In genomic region chr5:88885043-88885442, GRCh38 we compare ENCODE assay signal across 13 cellular contexts. TPM values are rescaled to one million over a fixed set of nuclear protein-coding genes. Genes with fewer than 3 reads are reported as not detected.
DNase-seq lines count a peak whose midpoint lies in the region; ATAC-seq and TF ChIP-seq lines count a peak whose summit lies in the region.
"Had no signal": no experiment of that assay in that cellular context is flagged by ENCODE, and none has a peak within 500 bp of the region (broad histone marks: within the 10 kb centered on the region; RNA-seq: fewer than 3 reads in every experiment).

No MANE protein-coding gene starts in this region.

- peaks cover 32% of the 10 kb centered on the region for H3K4me1 Mint-ChIP-seq in nephron
- peaks cover 24% of the 10 kb centered on the region for H3K4me1 Mint-ChIP-seq in activated naive CD4-positive, alpha-beta T cell treated with anti-CD3 and anti-CD28 coated beads for 36 hours (ENCODE audit: low read depth)

- no peak for ATAC-seq in heart left ventricle
- ATAC-seq in left cardiac atrium = no peak
- no peak for ATAC-seq in upper lobe of left lung (ENCODE audit: low FRiP score in 2 of 2)
- ATAC-seq: A549; activated CD8-positive, alpha-beta T cell treated with anti-CD3 and anti-CD28 coated beads for 36 hours; effector memory CD8-positive, alpha-beta T cell had no signal

- peak overlapping the region in 1 of 3 experiments; percentile 95 for H3K27ac Mint-ChIP-seq in nephron
- H3K27ac Mint-ChIP-seq in activated naive CD4-positive, alpha-beta T cell treated with anti-CD3 and anti-CD28 coated beads for 36 hours = no peak overlapping the region
- H3K27ac Mint-ChIP-seq: activated CD8-positive, alpha-beta T cell treated with anti-CD3 and anti-CD28 coated beads for 36 hours; effector memory CD8-positive, alpha-beta T cell had no signal

- H3K27ac ChIP-seq in heart left ventricle = peak overlapping the region; percentile 77 to 93 (median 92)
- H3K27ac ChIP-seq in brain microvascular endothelial cell = peak overlapping the region; percentile 10
- peak overlapping the region; percentile 47 to 95 (median 82) for H3K27ac ChIP-seq in upper lobe of left lung
- H3K27ac ChIP-seq: A549 had no signal

- H3K4me3 ChIP-seq in heart left ventricle = peak overlapping the region in 10 of 12 donors; percentile 51 to 75 (median 71)
- H3K4me3 ChIP-seq in brain microvascular endothelial cell (ENCODE audit: low read depth, low read length) = no peak overlapping the region
- H3K4me3 ChIP-seq in upper lobe of left lung = peak overlapping the region in 2 of 4 donors; percentile 61 to 67

- TF ChIP-seq POLR2A in heart left ventricle (IDR thresholded peaks at IDR 0.05) (no peak), upper lobe of left lung (IDR thresholded peaks at IDR 0.05) (no peak)

- H3K4me3 Mint-ChIP-seq in nephron = peak overlapping the region; percentile 91 to 96 (median 93)
- H3K4me3 Mint-ChIP-seq in activated naive CD4-positive, alpha-beta T cell treated with anti-CD3 and anti-CD28 coated beads for 36 hours = no peak overlapping the region

- H3K27me3 ChIP-seq in heart left ventricle = no peaks in the 10 kb centered on the region
- H3K27me3 ChIP-seq in brain microvascular endothelial cell (replicated peaks) = no peaks in the 10 kb centered on the region
- no peaks in the 10 kb centered on the region for H3K27me3 ChIP-seq in upper lobe of left lung

- in situ Hi-C loops in brain microvascular endothelial cell (cut with HindIII; ENCODE audit: low pct_ligation_motif_present, low sequenced_read_pairs) = no loop called here

- intact Hi-C loops in heart left ventricle (cut with DNase I) (loop anchor here in 6 of 10 donors (2.0 to 10.0 kb wide), 8 partner anchors 50 to 1380 kb away; no protein-coding TSS in a partner anchor), left cardiac atrium (cut with DNase I) (loop anchor here (10.0 kb wide), 3 partner anchors 50 to 150 kb away; no protein-coding TSS in a partner anchor)
- intact Hi-C loops in activated naive CD4-positive, alpha-beta T cell treated with anti-CD3 and anti-CD28 coated beads for 36 hours (cut with micrococcal nuclease) = loop anchor here (10.0 kb wide), 2 partner anchors 740 to 1590 kb away; partner anchors contain the start of genes MBLAC2 and POLR3G

- CTCF ChIA-PET in activated naive CD4-positive, alpha-beta T cell treated with anti-CD3 and anti-CD28 coated beads for 36 hours (lab: Charles Lee) = interaction anchor here (0.7 kb wide), 1 partner anchor 194 kb away, joined by 5 read pairs; no protein-coding TSS in a partner anchor

- no peaks in the 10 kb centered on the region for H3K9me3 Mint-ChIP-seq in nephron
- no peaks in the 10 kb centered on the region for H3K9me3 Mint-ChIP-seq in activated naive CD4-positive, alpha-beta T cell treated with anti-CD3 and anti-CD28 coated beads for 36 hours
- H3K9me3 Mint-ChIP-seq: activated CD8-positive, alpha-beta T cell treated with anti-CD3 and anti-CD28 coated beads for 36 hours had no signal

- no peak for TF ChIP-seq EP300 in upper lobe of left lung (IDR thresholded peaks at IDR 0.05)

- peaks cover 46% of the 10 kb centered on the region for H3K27me3 Mint-ChIP-seq in nephron (ENCODE audit: low read depth)
- H3K27me3 Mint-ChIP-seq in activated naive CD4-positive, alpha-beta T cell treated with anti-CD3 and anti-CD28 coated beads for 36 hours (ENCODE audit: low read depth) = peaks cover 68% of the 10 kb centered on the region

- no peak for TF ChIP-seq CTCF in heart left ventricle (IDR thresholded peaks at IDR 0.05)
- TF ChIP-seq CTCF in brain microvascular endothelial cell (IDR thresholded peaks at IDR 0.05; ENCODE audit: low read depth, low read length, missing control alignments) = no peak
- no peak for TF ChIP-seq CTCF in nephron (IDR thresholded peaks at IDR 0.05; ENCODE audit: unreplicated experiment in 3 of 3)
- no peak for TF ChIP-seq CTCF in upper lobe of left lung (IDR thresholded peaks at IDR 0.05)

- H3K9me3 ChIP-seq in heart left ventricle (no peaks in the 10 kb centered on the region), upper lobe of left lung (no peaks in the 10 kb centered on the region)
- H3K9me3 ChIP-seq: A549 had no signal

- H3K36me3 ChIP-seq in heart left ventricle (no peaks in the 10 kb centered on the region), brain microvascular endothelial cell (replicated peaks) (no peaks in the 10 kb centered on the region), upper lobe of left lung (no peaks in the 10 kb centered on the region)

- no peak for DNase-seq in heart left ventricle
- no peak for DNase-seq in left cardiac atrium
- no peak for DNase-seq in brain microvascular endothelial cell
- DNase-seq in upper lobe of left lung = no peak
- DNase-seq in HUDEP-2 (lab: John Stamatoyannopoulos, UW; ENCODE audit: unreplicated experiment in 76 of 76) = no peak
- no peak for DNase-seq in stimulated activated CD4-positive, alpha-beta T cell treated with anti-CD3 and anti-CD28 coated beads, Interleukin-15, amount 100 ng/mL, for 24 hours
- no peak for DNase-seq in activated naive CD4-positive, alpha-beta T cell treated with anti-CD3 and anti-CD28 coated beads for 36 hours
- DNase-seq: activated CD8-positive, alpha-beta T cell treated with anti-CD3 and anti-CD28 coated beads for 36 hours; activated naive CD4-positive, alpha-beta T cell treated with anti-CD3 and anti-CD28 coated beads, Interleukin-2, amount 50 U/mL, for 16 hours; effector memory CD8-positive, alpha-beta T cell; KG1 had no signal

- peaks cover 0 to 40% (median 28%) of the 10 kb centered on the region in 12 donors for H3K4me1 ChIP-seq in heart left ventricle
- H3K4me1 ChIP-seq in upper lobe of left lung = peaks cover 2 to 18% (median 13%) of the 10 kb centered on the region in 4 donors

- 31 to 49% (median 41%) methylated on average over 1 of the region's 1 CpG for WGBS in heart left ventricle, 4 donors
- WGBS in upper lobe of left lung, 2 donors = 9 to 35% methylated on average over 1 of the region's 1 CpG

- H3K36me3 Mint-ChIP-seq in nephron (ENCODE audit: low read depth) = no peaks in the 10 kb centered on the region
- no peaks in the 10 kb centered on the region for H3K36me3 Mint-ChIP-seq in activated naive CD4-positive, alpha-beta T cell treated with anti-CD3 and anti-CD28 coated beads for 36 hours (ENCODE audit: low read depth)

RNA-seq across cellular contexts. Expression of gene MEF2C, which starts 2.1 kb away (rescaled TPM):
- total RNA-seq in heart left ventricle (10 to 100 TPM; 36.8 to 98.5 (median 58.6) TPM), left cardiac atrium (10 to 100 TPM; 48.3 to 53.7 TPM), upper lobe of left lung (10 to 100 TPM; 20.5 to 46.2 (median 35.8) TPM)
- 10 to 100 TPM; 15.5 to 18.3 TPM for polyA plus RNA-seq in heart left ventricle
- total RNA-seq in activated naive CD4-positive, alpha-beta T cell treated with anti-CD3 and anti-CD28 coated beads for 36 hours = not detected

Comparison
In these comparisons a context has a peak if more than half of its experiments do, and no peak if none do; other contexts are left out.
1. H3K27ac ChIP-seq: peak in every context shown above with its lines; median percentile 92 in heart left ventricle; 82 in upper lobe of left lung; 10 in brain microvascular endothelial cell.
2. RNA of gene MEF2C, which starts 2.1 kb away (total RNA-seq): 36.8 to 98.5 TPM in heart left ventricle, 48.3 to 53.7 TPM in left cardiac atrium and 20.5 to 46.2 TPM in upper lobe of left lung; not detected in activated naive CD4-positive, alpha-beta T cell treated with anti-CD3 and anti-CD28 coated beads for 36 hours; every median in the first group is over 10 times any median in the second.